In genomic region chr20:2402271-2402980, GRCh38 we compare ENCODE assay signal across 11 cellular contexts. TPM values are rescaled to one million over a fixed set of nuclear protein-coding genes. Genes with fewer than 3 reads are reported as not detected.
DNase-seq lines count a peak whose midpoint lies in the region; ATAC-seq, FAIRE-seq and TF ChIP-seq lines count a peak whose summit lies in the region.
"Had no signal": no experiment of that assay in that cellular context is flagged by ENCODE, and none has a peak within 500 bp of the region (broad histone marks: within the 10 kb centered on the region; RNA-seq: fewer than 3 reads in every experiment).

No MANE protein-coding gene starts in this region.

- no peak for FAIRE-seq in small intestine (lab: Jason Lieb, UNC)

- ATAC-seq in GM21529 (IDR thresholded peaks at IDR 0.05; ENCODE audit: unreplicated experiment) (no peak), psoas muscle (no peak), sciatic nerve (no peak)

- no peaks in the 10 kb centered on the region for H3K27me3 ChIP-seq in small intestine (ENCODE audit: control insufficient read depth in 2 of 2, insufficient read depth in 2 of 2, low read length in 2 of 2)
- peaks cover 0 to 2% (median 0%) of the 10 kb centered on the region in 3 donors for H3K27me3 ChIP-seq in psoas muscle (ENCODE audit: insufficient read depth in 3 of 3, low read length in 2 of 3)

- no peak overlapping the region for H3K4me3 ChIP-seq in small intestine (ENCODE audit: low read depth in 1 of 2, low read length in 2 of 2)
- no peak overlapping the region for H3K4me3 ChIP-seq in psoas muscle

- DNase-seq in NCI-H82 (lab: John Stamatoyannopoulos, UW) (peak; percentile 34), NCI-H82 treated with DMSO at 0.1 percent for 48 hours (lab: John Stamatoyannopoulos, UW; ENCODE audit: unreplicated experiment) (no peak), NCI-H2196 treated with DMSO at 0.1 percent for 48 hours (lab: John Stamatoyannopoulos, UW; ENCODE audit: unreplicated experiment) (peak; percentile 15), epidermal melanocyte (ENCODE audit: insufficient read length, low spot score) (peak; percentile 36), small intestine (peak; percentile 6), psoas muscle (no peak), sciatic nerve (ENCODE audit: low spot score) (no peak)

- TF ChIP-seq CTCF in psoas muscle (IDR thresholded peaks at IDR 0.05), result no peak

- 47 to 57% (median 53%) methylated on average over 7 of the region's 7 CpGs for WGBS in small intestine, 3 donors
- WGBS in psoas muscle, 3 donors, result 30 to 38% (median 37%) methylated on average over 7 of the region's 7 CpGs

- no peaks in the 10 kb centered on the region for H3K36me3 ChIP-seq in small intestine (ENCODE audit: control insufficient read depth in 2 of 2, insufficient read depth in 2 of 2, low read length in 2 of 2)
- H3K36me3 ChIP-seq in psoas muscle (ENCODE audit: insufficient read depth in 1 of 2, low read depth in 1 of 2), result no peaks in the 10 kb centered on the region

- no peaks in the 10 kb centered on the region for H3K4me1 ChIP-seq in small intestine (ENCODE audit: control insufficient read depth in 2 of 2, insufficient read depth in 1 of 2, low read depth in 1 of 2, low read length in 1 of 2)
- no peaks in the 10 kb centered on the region for H3K4me1 ChIP-seq in psoas muscle

- H3K9me3 ChIP-seq in small intestine (ENCODE audit: control insufficient read depth, low read depth) (no peaks in the 10 kb centered on the region), psoas muscle (no peaks in the 10 kb centered on the region)

- intact Hi-C loops in psoas muscle (cut with DNase I), result no loop called here
- intact Hi-C loops in sciatic nerve (cut with DNase I), result no loop called here

- H3K27ac ChIP-seq in small intestine (ENCODE audit: low read depth in 1 of 2, low read length in 1 of 2) (no peak overlapping the region), psoas muscle (no peak overlapping the region)

RNA-seq across cellular contexts. Expression of gene TGM6, which starts 21.7 kb away (rescaled TPM):
- polyA plus RNA-seq in small intestine (not detected), psoas muscle (not detected)
- total RNA-seq in psoas muscle (not detected), sciatic nerve (not detected)
- total RNA-seq: Daoy; dermis microvascular lymphatic vessel endothelial cell; T-helper 2 cell treated with Interferon-gamma antibody and Interleukin-4, amounts not matched to agents 100 ng/mL and 5 ng/mL, for 36 hours had no signal

Comparison
In these comparisons a context has a peak if more than half of its experiments do, and no peak if none do; other contexts are left out.
1. DNase-seq: peak in NCI-H82 (single experiment), NCI-H2196 treated with DMSO at 0.1 percent for 48 hours (single experiment), epidermal melanocyte (single experiment) and small intestine (single experiment); none in NCI-H82 treated with DMSO at 0.1 percent for 48 hours (single experiment), psoas muscle (0 of 2) and sciatic nerve (single experiment).